In the genomic region with DNA sequence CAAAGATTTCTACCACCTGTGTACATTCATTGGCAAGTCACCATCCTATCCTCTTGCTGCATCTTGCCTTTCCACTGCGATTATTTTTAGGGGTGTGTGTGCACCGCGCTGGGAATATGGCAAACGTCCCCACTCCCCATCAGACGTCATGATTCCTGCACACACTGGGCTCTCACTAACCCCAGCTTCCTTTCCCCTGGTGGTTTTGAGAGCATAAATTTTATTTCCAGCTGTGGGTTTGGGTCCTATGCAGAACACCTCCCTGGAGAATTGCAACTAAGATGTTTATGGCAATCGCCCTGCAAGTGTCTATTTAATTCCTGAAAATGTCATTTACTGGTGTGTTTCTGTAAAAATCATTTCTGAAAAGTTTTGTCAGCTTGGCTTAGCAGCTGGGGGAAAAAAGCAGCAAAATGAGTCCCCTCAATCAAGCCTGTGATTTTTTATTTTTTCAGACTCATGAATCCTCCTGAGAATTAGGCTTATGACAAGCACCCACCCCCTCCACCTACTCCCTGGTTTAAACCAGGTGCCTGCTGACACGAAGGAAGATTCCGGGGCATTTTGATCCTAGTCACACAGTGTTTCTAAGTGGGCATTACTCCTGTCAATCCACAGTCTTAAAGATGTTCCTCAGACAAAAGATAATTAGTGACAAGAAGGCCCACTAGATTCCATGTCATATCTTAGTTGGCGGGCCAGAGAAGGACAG, we compare ENCODE assay signal across 2 cellular contexts.
TF ChIP-seq lines count a peak whose summit lies in the region.

No MANE protein-coding gene starts in this region.

TF ChIP-seq in liver, 16 proteins besides CTCF, POLR2A, EP300 and RAD21:
- TF ChIP-seq HNF4A (conservative IDR thresholded peaks at IDR 0.05) (no peak), NR2F2 (IDR thresholded peaks at IDR 0.05) (no peak), EGR1 (IDR thresholded peaks at IDR 0.05; ENCODE audit: low read depth in 2 of 2) (no peak), SP1 (IDR thresholded peaks at IDR 0.05) (no peak)

TF ChIP-seq in HepG2, 621 proteins besides CTCF, POLR2A, EP300 and RAD21:
- no peak for TF ChIP-seq NFYB (CRISPR knock-in tag; IDR thresholded peaks at IDR 0.05)
- no peak for TF ChIP-seq ZNF737 (CRISPR knock-in tag; IDR thresholded peaks at IDR 0.05; ENCODE audit: borderline replicate concordance)
- no peak for TF ChIP-seq CCAR2 (optimal IDR thresholded peaks at IDR 0.05; ENCODE audit: low read depth, low read length)
- no peak for TF ChIP-seq ZNF761 (CRISPR knock-in tag; conservative IDR thresholded peaks at IDR 0.05)
- TF ChIP-seq TBL1XR1 (IDR thresholded peaks at IDR 0.05; ENCODE audit: borderline replicate concordance, low read length, partially characterized antibody) = no peak
- TF ChIP-seq, protein P1, sequence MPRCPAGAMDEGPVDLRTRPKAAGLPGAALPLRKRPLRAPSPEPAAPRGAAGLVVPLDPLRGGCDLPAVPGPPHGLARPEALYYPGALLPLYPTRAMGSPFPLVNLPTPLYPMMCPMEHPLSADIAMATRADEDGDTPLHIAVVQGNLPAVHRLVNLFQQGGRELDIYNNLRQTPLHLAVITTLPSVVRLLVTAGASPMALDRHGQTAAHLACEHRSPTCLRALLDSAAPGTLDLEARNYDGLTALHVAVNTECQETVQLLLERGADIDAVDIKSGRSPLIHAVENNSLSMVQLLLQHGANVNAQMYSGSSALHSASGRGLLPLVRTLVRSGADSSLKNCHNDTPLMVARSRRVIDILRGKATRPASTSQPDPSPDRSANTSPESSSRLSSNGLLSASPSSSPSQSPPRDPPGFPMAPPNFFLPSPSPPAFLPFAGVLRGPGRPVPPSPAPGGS (CRISPR knock-in tag; IDR thresholded peaks at IDR 0.05) = no peak
